13 cellular contexts compared by ENCODE assay signal in the genomic region with DNA sequence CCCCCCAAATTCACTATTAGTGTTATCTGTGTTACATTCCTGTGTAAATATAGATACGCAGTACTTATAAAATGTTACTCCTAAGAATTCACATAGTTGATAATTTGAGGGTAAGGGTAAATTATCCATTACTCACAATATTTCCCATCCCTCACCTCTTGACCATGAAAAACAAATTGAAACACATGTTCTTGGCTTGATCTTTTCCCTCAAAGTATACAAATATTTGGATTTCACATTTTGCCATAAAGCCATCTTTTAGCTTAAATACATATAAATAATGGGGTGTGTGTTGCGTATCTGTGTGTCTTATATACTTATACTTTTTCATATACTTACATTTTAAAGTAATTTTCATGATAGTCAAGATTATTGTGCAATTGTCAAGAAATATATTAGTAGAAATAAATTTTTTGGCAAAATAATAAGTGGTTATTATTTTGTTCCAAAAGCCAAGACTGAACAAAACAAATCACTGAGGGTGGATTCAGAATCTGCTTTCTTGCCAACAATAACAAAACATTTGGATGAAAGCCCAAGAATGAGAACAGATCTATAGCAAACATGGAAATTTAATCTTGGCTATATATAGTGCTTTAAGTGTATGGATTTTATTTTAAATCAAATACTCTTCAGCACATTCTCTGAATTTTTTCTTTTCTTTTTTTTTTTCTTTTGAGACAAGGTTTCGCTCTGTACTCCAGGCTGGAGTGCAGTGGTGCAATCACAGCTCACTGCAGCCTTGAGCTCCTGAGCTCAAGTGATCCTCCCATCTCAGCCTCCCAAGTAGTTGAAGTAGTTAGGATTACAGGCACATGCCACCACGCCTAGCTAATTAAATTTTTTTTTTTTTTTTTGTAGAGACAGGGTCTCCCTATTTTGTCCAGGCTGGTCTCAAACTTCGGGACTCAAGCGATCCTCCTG. TPM values are rescaled to one million over a fixed set of nuclear protein-coding genes. Genes with fewer than 3 reads are reported as not detected.
DNase-seq lines count a peak whose midpoint lies in the region; ATAC-seq and TF ChIP-seq lines count a peak whose summit lies in the region.
"Had no signal": no experiment of that assay in that cellular context is flagged by ENCODE, and none has a peak within 500 bp of the region (broad histone marks: within the 10 kb centered on the region; RNA-seq: fewer than 3 reads in every experiment).

No MANE protein-coding gene starts in this region.

- ATAC-seq in Right ventricle myocardium superior (ENCODE audit: poor library complexity) (peak; percentile 45), left cardiac atrium (no peak), GM19467 (IDR thresholded peaks at IDR 0.05; ENCODE audit: unreplicated experiment) (no peak), HG02981 (IDR thresholded peaks at IDR 0.05; ENCODE audit: unreplicated experiment) (no peak)
- ATAC-seq: activated CD8-positive, alpha-beta memory T cell treated with anti-CD3 and anti-CD28 coated beads, Interleukin-2, amount 10 ng/mL, durations not matched to agents 7 days and 5 days had no signal

- H3K27ac ChIP-seq in ovary (peak overlapping the region; percentile 71 to 74), uterus (peak overlapping the region; percentile 78 to 80)

- H3K4me1 ChIP-seq in ovary (ENCODE audit: insufficient read depth) (peaks cover 2% of the 10 kb centered on the region), uterus (peaks cover 0 to 8% of the 10 kb centered on the region in 2 donors)

- intact Hi-C loops in Right ventricle myocardium superior (cut with DNase I) (no loop called here), left cardiac atrium (cut with DNase I) (loop anchor here in 1 of 2 donors (10.0 kb wide), 1 partner anchor 64 kb away; no protein-coding TSS in a partner anchor), ovary (cut with DNase I) (no loop called here), uterus (cut with DNase I; ENCODE audit: low total_unique reads) (no loop called here)

- TF ChIP-seq CTCF in fibroblast of mammary gland (conservative IDR thresholded peaks at IDR 0.05; ENCODE audit: control insufficient read depth, insufficient read depth, low read depth, low read length) (no peak), ovary (IDR thresholded peaks at IDR 0.05) (no peak), uterus (IDR thresholded peaks at IDR 0.05) (no peak)

- 40 to 51% (median 43%) methylated on average over 6 of the region's 6 CpGs for WGBS in ovary, 3 donors

- H3K36me3 ChIP-seq in ovary, result no peaks in the 10 kb centered on the region
- H3K36me3 ChIP-seq in uterus, result no peaks in the 10 kb centered on the region

- no peak for DNase-seq in Right ventricle myocardium superior
- DNase-seq in left cardiac atrium, result no peak
- DNase-seq in fibroblast of mammary gland (ENCODE audit: low read depth), result peak; percentile 75
- DNase-seq in ovary, result no peak
- no peak for DNase-seq in uterus
- no peak for DNase-seq in NK-92 (lab: John Stamatoyannopoulos, UW; ENCODE audit: unreplicated experiment)
- DNase-seq: activated CD8-positive, alpha-beta memory T cell treated with anti-CD3 and anti-CD28 coated beads, Interleukin-2, amount 10 ng/mL, durations not matched to agents 7 days and 5 days; NCI-H1092 treated with DMSO at 0.1 percent for 48 hours; T-helper 9 cell had no signal

- no peak for TF ChIP-seq EP300 in ovary (IDR thresholded peaks at IDR 0.05)

- TF ChIP-seq POLR2A in ovary (IDR thresholded peaks at IDR 0.05) (no peak), uterus (IDR thresholded peaks at IDR 0.05) (no peak)

- H3K4me3 ChIP-seq in fibroblast of mammary gland (ENCODE audit: control insufficient read depth, low read depth, low read length) (peak overlapping the region; percentile 66), ovary (peak overlapping the region; percentile 29), uterus (peak overlapping the region; percentile 3 to 32)

- H3K9me3 ChIP-seq in ovary, result no peaks in the 10 kb centered on the region
- no peaks in the 10 kb centered on the region for H3K9me3 ChIP-seq in uterus

- no peaks in the 10 kb centered on the region for H3K27me3 ChIP-seq in ovary
- H3K27me3 ChIP-seq in uterus, result no peaks in the 10 kb centered on the region

RNA-seq across cellular contexts. Expression of gene PRSS48, which starts 48.5 kb away (rescaled TPM):
- total RNA-seq in Right ventricle myocardium superior (not detected), left cardiac atrium (not detected), ovary (not detected), uterus (not detected)
- not detected for polyA plus RNA-seq in ovary
- total RNA-seq: A673; activated CD8-positive, alpha-beta memory T cell treated with anti-CD3 and anti-CD28 coated beads, Interleukin-2, amount 10 ng/mL, durations not matched to agents 7 days and 5 days had no signal
- polyA plus RNA-seq: neural cell had no signal
